In the genomic region with DNA sequence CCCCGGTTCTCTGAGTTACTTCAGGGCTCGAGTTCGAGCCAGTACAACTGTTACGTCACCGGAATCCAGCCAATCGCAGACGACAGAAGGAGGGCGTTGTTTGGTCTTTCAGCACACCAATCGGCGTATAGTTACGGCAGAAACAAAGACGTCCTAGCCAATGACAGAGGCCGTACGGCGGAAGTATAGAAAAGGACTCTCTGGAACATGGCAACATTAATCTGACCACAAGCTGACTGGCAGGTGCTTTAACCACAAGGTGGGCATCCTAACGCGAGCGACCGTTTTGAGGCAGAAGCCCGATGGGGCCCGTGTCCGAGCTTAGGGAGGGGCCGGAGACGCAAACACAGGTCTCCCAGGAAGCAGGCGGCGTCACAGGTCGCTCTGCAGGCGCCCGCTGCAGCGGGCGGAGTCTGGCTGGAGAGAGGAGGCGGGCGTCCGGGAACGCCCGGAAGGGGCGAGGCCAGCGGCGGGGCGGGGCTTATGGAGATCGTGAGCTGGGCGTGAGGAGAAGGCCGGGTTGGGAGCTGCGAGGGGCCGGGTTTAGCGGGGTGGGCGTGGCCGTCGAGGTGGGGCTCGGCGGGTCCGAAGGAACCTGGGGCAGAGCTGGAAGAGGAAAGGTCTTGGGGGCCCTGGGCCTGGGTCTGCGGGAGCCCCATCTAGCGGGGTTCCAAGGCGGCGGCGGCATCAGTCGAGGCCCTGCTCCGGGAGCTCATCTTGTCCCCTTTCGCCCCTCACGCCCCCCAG, we compare ENCODE assay signal across 8 cellular contexts. TPM values are rescaled to one million over a fixed set of nuclear protein-coding genes. Genes with fewer than 3 reads are reported as not detected.
DNase-seq lines count a peak whose midpoint lies in the region; ATAC-seq and TF ChIP-seq lines count a peak whose summit lies in the region.

Gene MOSPD3, plus strand, starts transcription at position 558 of the 747 bp plus-strand sequence. CDS start 252 bp downstream, outside the sequence.

- peak; percentile 91 for TF ChIP-seq POLR2A in GM19099 (IDR thresholded peaks at IDR 0.05; ENCODE audit: extremely low read depth, insufficient read length, low read depth)

- DNase-seq in AML-193 (lab: John Stamatoyannopoulos, UW): peak; percentile 97
- peak; percentile 88 for DNase-seq in NCI-H510A (lab: John Stamatoyannopoulos, UW)
- peak; percentile 96 for DNase-seq in activated CD4-positive, alpha-beta T cell treated with anti-CD3 and anti-CD28 coated beads for 1 hour
- DNase-seq in cerebellum (ENCODE audit: low spot score): peak; percentile 99
- peak; percentile 99 for DNase-seq in islet precursor cell
- peak; percentile 96 to 99 (median 97) for DNase-seq in stimulated activated CD4-positive, alpha-beta T cell treated with anti-CD3 and anti-CD28 coated beads, Interleukin-12 subunit alpha, Interleukin-12 subunit beta, amount 100 ng/mL, for 48 hours (ENCODE audit: low read depth in 2 of 3, low spot score in 1 of 3)

- ATAC-seq in HG03432 (IDR thresholded peaks at IDR 0.05; ENCODE audit: unreplicated experiment): peak; percentile 92

RNA-seq across cellular contexts. Expression of gene MOSPD3, which starts in this region (rescaled TPM):
- total RNA-seq in cerebellum: 11.7 TPM

Comparison
In these comparisons a context has a peak if more than half of its experiments do, and no peak if none do; other contexts are left out.
1. Peak in every context shown above with its lines: DNase-seq and ATAC-seq.